ENCODE assay signal across 8 cellular contexts in genomic region chr5:128084228-128085167, GRCh38. TPM values are rescaled to one million over a fixed set of nuclear protein-coding genes. Genes with fewer than 3 reads are reported as not detected.
DNase-seq lines count a peak whose midpoint lies in the region; ATAC-seq lines count a peak whose summit lies in the region.

No MANE protein-coding gene starts in this region.

- H3K27me3 Mint-ChIP-seq in central memory CD8-positive, alpha-beta T cell, result no peaks in the 10 kb centered on the region

- peaks cover 56% of the 10 kb centered on the region for H3K4me1 Mint-ChIP-seq in central memory CD8-positive, alpha-beta T cell

- no peaks in the 10 kb centered on the region for H3K9me3 Mint-ChIP-seq in central memory CD8-positive, alpha-beta T cell

- H3K4me3 Mint-ChIP-seq in central memory CD8-positive, alpha-beta T cell, result peak overlapping the region; percentile 81

- peak overlapping the region; percentile 37 for H3K27ac Mint-ChIP-seq in central memory CD8-positive, alpha-beta T cell (ENCODE audit: low read depth)

- peak; percentile 5 for ATAC-seq in GM21515 (IDR thresholded peaks at IDR 0.05; ENCODE audit: unreplicated experiment)
- peak; percentile 3 for ATAC-seq in central memory CD8-positive, alpha-beta T cell (replicated peaks; ENCODE audit: extremely low read depth, poor library complexity, severe bottlenecking)

- DNase-seq in Caki2 (ENCODE audit: low read depth) (peak; percentile 37), HuH-7.5 (ENCODE audit: low spot score) (peak; percentile 15), kidney tubule cell (ENCODE audit: low spot score) (peak; percentile 34), middle frontal gyrus (ENCODE audit: extremely low spot score, low spot score) (no peak)
- peak; percentile 20 for DNase-seq in activated CD4-positive, CD25-positive, alpha-beta regulatory T cell treated with anti-CD3 and anti-CD28 coated beads, Interleukin-2, amount 50 U/mL, for 16 hours (ENCODE audit: low read depth, low spot score)
- DNase-seq in central memory CD8-positive, alpha-beta T cell (ENCODE audit: low spot score in 2 of 2), result peak; percentile 24 to 28
- DNase-seq in stimulated activated CD4-positive, alpha-beta T cell treated with anti-CD3 and anti-CD28 coated beads, Interleukin-1b, Interleukin-23, amount 100 ng/mL, for 4 hours (ENCODE audit: low read depth in 2 of 2), result peak; percentile 23 to 24

- H3K36me3 Mint-ChIP-seq in central memory CD8-positive, alpha-beta T cell (ENCODE audit: insufficient read depth), result peaks cover 22% of the 10 kb centered on the region

- in situ Hi-C loops in Caki2 (cut with HindIII; ENCODE audit: low pct_unique_long_range_greater_than_20kb, low sequenced_read_pairs), result no loop called here

RNA-seq across cellular contexts. Expression of gene SLC12A2, which starts 0.9 kb away (rescaled TPM):
- total RNA-seq in Caki2 (2014; rRNA removed; shearing (Covaris generic); ENCODE audit: low replicate concordance), result 4.5 and 5.1 TPM in 2 replicates
